ENCODE assay signal across 39 cellular contexts in genomic region chr10:60303778-60304177, GRCh38.
"Had no signal": no experiment of that assay in that cellular context is flagged by ENCODE, and none has a peak within 500 bp of the region (broad histone marks: within the 10 kb centered on the region; RNA-seq: fewer than 3 reads in every experiment).

No MANE protein-coding gene starts in this region.

- ATAC-seq: activated naive CD4-positive, alpha-beta T cell treated with anti-CD3 and anti-CD28 coated beads, Interleukin-2, amount 50 U/mL, for 72 hours; activated naive CD8-positive, alpha-beta T cell treated with anti-CD3 and anti-CD28 coated beads, Interleukin-2, amount 50 U/mL, for 24 hours; activated T-cell treated with anti-CD3 and anti-CD28 coated beads, Interleukin-2, amount 50 U/mL, for 4 hours; activated T-cell treated with anti-CD3 and anti-CD28 coated beads, Interleukin-2, amount 50 U/mL, for 72 hours; activated T-helper 17 cell treated with anti-CD3 and anti-CD28 coated beads, Interleukin-2, amount 50 U/mL, for 72 hours; body of pancreas had no signal

- H3K27me3 ChIP-seq: adrenal gland, ascending aorta, body of pancreas, brain microvascular endothelial cell, breast epithelium, cardiac muscle cell had no signal

- H3K27ac Mint-ChIP-seq: activated naive CD4-positive, alpha-beta T cell treated with anti-CD3 and anti-CD28 coated beads for 36 hours; activated naive CD4-positive, alpha-beta T cell treated with anti-CD3 and anti-CD28 coated beads, Interleukin-2, amount 10 ng/mL, durations not matched to agents 7 days and 5 days; activated naive CD4-positive, alpha-beta T cell treated with anti-CD3 and anti-CD28 coated beads, Interleukin-2, amount 50 U/mL, for 24 hours; activated naive CD4-positive, alpha-beta T cell treated with anti-CD3 and anti-CD28 coated beads, Interleukin-2, amount 50 U/mL, for 72 hours; activated naive CD8-positive, alpha-beta T cell; activated naive CD8-positive, alpha-beta T cell treated with anti-CD3 and anti-CD28 coated beads for 36 hours; activated naive CD8-positive, alpha-beta T cell treated with anti-CD3 and anti-CD28 coated beads, Interleukin-2, amount 10 ng/mL, durations not matched to agents 7 days and 5 days; activated naive CD8-positive, alpha-beta T cell treated with anti-CD3 and anti-CD28 coated beads, Interleukin-2, amount 50 U/mL, for 24 hours; activated T-cell treated with anti-CD3 and anti-CD28 coated beads, Interleukin-2, amount 50 U/mL, for 24 hours; activated T-cell treated with anti-CD3 and anti-CD28 coated beads, Interleukin-2, amount 50 U/mL, for 72 hours; activated T-helper 1 cell treated with anti-CD3 and anti-CD28 coated beads, Interleukin-12 subunit alpha, Interleukin-12 subunit beta, Interleukin-2, Interleukin-4 antibody, amounts not matched to agents 30 ng/mL and 10 ng/mL and 1 ng/mL, durations not matched to agents 14 hours and 24 hours and 36 hours; activated T-helper 17 cell treated with anti-CD3 and anti-CD28 coated beads, Interleukin-2, amount 50 U/mL, for 72 hours; activated T-helper 2 cell treated with anti-CD3 and anti-CD28 coated beads, Interferon-gamma antibody, Interleukin-2, Interleukin-4, amounts not matched to agents 10 μg/mL and 5 μg/mL and 100 μg/mL, durations not matched to agents 14 hours and 24 hours and 36 hours had no signal

- H3K9me3 ChIP-seq: adrenal gland, ascending aorta, body of pancreas, breast epithelium had no signal

- H3K27ac ChIP-seq: ascending aorta, body of pancreas, brain microvascular endothelial cell, breast epithelium had no signal

- H3K9me3 Mint-ChIP-seq: activated naive CD4-positive, alpha-beta T cell treated with anti-CD3 and anti-CD28 coated beads for 36 hours; activated naive CD4-positive, alpha-beta T cell treated with anti-CD3 and anti-CD28 coated beads, Interleukin-2, amount 10 ng/mL, durations not matched to agents 7 days and 5 days; activated naive CD4-positive, alpha-beta T cell treated with anti-CD3 and anti-CD28 coated beads, Interleukin-2, amount 50 U/mL, for 24 hours; activated naive CD4-positive, alpha-beta T cell treated with anti-CD3 and anti-CD28 coated beads, Interleukin-2, amount 50 U/mL, for 72 hours; activated naive CD8-positive, alpha-beta T cell treated with anti-CD3 and anti-CD28 coated beads for 36 hours; activated naive CD8-positive, alpha-beta T cell treated with anti-CD3 and anti-CD28 coated beads, Interleukin-2, amount 10 ng/mL, durations not matched to agents 7 days and 5 days; activated naive CD8-positive, alpha-beta T cell treated with anti-CD3 and anti-CD28 coated beads, Interleukin-2, amount 50 U/mL, for 24 hours; activated T-cell treated with anti-CD3 and anti-CD28 coated beads, Interleukin-2, amount 50 U/mL, for 24 hours; activated T-cell treated with anti-CD3 and anti-CD28 coated beads, Interleukin-2, amount 50 U/mL, for 4 hours; activated T-cell treated with anti-CD3 and anti-CD28 coated beads, Interleukin-2, amount 50 U/mL, for 72 hours; activated T-helper 1 cell treated with anti-CD3 and anti-CD28 coated beads, Interleukin-12 subunit alpha, Interleukin-12 subunit beta, Interleukin-2, Interleukin-4 antibody, amounts not matched to agents 30 ng/mL and 10 ng/mL and 1 ng/mL, durations not matched to agents 14 hours and 24 hours and 36 hours; activated T-helper 17 cell treated with anti-CD3 and anti-CD28 coated beads, Interleukin-2, amount 50 U/mL, for 72 hours; activated T-helper 2 cell treated with anti-CD3 and anti-CD28 coated beads, Interferon-gamma antibody, Interleukin-2, Interleukin-4, amounts not matched to agents 10 μg/mL and 5 μg/mL and 100 μg/mL, durations not matched to agents 14 hours and 24 hours and 36 hours; central memory CD8-positive, alpha-beta T cell had no signal

- H3K4me3 Mint-ChIP-seq: activated naive CD4-positive, alpha-beta T cell treated with anti-CD3 and anti-CD28 coated beads for 36 hours; activated naive CD4-positive, alpha-beta T cell treated with anti-CD3 and anti-CD28 coated beads, Interleukin-2, amount 10 ng/mL, durations not matched to agents 7 days and 5 days; activated naive CD4-positive, alpha-beta T cell treated with anti-CD3 and anti-CD28 coated beads, Interleukin-2, amount 50 U/mL, for 24 hours; activated naive CD8-positive, alpha-beta T cell; activated naive CD8-positive, alpha-beta T cell treated with anti-CD3 and anti-CD28 coated beads for 36 hours; activated naive CD8-positive, alpha-beta T cell treated with anti-CD3 and anti-CD28 coated beads, Interleukin-2, amount 10 ng/mL, durations not matched to agents 7 days and 5 days; activated naive CD8-positive, alpha-beta T cell treated with anti-CD3 and anti-CD28 coated beads, Interleukin-2, amount 50 U/mL, for 24 hours; activated T-cell treated with anti-CD3 and anti-CD28 coated beads, Interleukin-2, amount 50 U/mL, for 24 hours; activated T-cell treated with anti-CD3 and anti-CD28 coated beads, Interleukin-2, amount 50 U/mL, for 4 hours; activated T-cell treated with anti-CD3 and anti-CD28 coated beads, Interleukin-2, amount 50 U/mL, for 72 hours; activated T-helper 1 cell treated with anti-CD3 and anti-CD28 coated beads, Interleukin-12 subunit alpha, Interleukin-12 subunit beta, Interleukin-2, Interleukin-4 antibody, amounts not matched to agents 30 ng/mL and 10 ng/mL and 1 ng/mL, durations not matched to agents 14 hours and 24 hours and 36 hours; activated T-helper 17 cell treated with anti-CD3 and anti-CD28 coated beads, Interleukin-2, amount 50 U/mL, for 72 hours; brain; central memory CD8-positive, alpha-beta T cell had no signal

- H3K36me3 ChIP-seq: adrenal gland, ascending aorta, brain microvascular endothelial cell, breast epithelium, cardiac muscle cell had no signal

- H3K36me3 Mint-ChIP-seq: activated naive CD4-positive, alpha-beta T cell treated with anti-CD3 and anti-CD28 coated beads, Interleukin-2, amount 10 ng/mL, durations not matched to agents 7 days and 5 days; activated naive CD8-positive, alpha-beta T cell; activated naive CD8-positive, alpha-beta T cell treated with anti-CD3 and anti-CD28 coated beads for 36 hours; activated naive CD8-positive, alpha-beta T cell treated with anti-CD3 and anti-CD28 coated beads, Interleukin-2, amount 10 ng/mL, durations not matched to agents 7 days and 5 days; brain had no signal

- H3K4me3 ChIP-seq: adrenal gland, ascending aorta, body of pancreas, breast epithelium, cardiac muscle cell had no signal

- DNase-seq: activated effector memory CD4-positive, alpha-beta T cell treated with anti-CD3 and anti-CD28 coated beads, Interleukin-2, amount 50 U/mL, for 16 hours; activated effector memory CD4-positive, alpha-beta T cell treated with Interleukin-2 at 50 U/mL for 16 hours; activated gamma-delta T cell; activated gamma-delta T cell treated with Interleukin-2 at 50 U/mL for 16 hours; activated naive CD4-positive, alpha-beta T cell; activated naive CD4-positive, alpha-beta T cell treated with anti-CD3 and anti-CD28 coated beads for 36 hours; activated naive CD4-positive, alpha-beta T cell treated with anti-CD3 and anti-CD28 coated beads, Interleukin-2, amount 10 ng/mL, durations not matched to agents 7 days and 5 days; activated naive CD4-positive, alpha-beta T cell treated with anti-CD3 and anti-CD28 coated beads, Interleukin-2, amount 50 U/mL, for 16 hours; activated naive CD4-positive, alpha-beta T cell treated with Interleukin-2 at 50 U/mL for 16 hours; activated naive CD8-positive, alpha-beta T cell treated with anti-CD3 and anti-CD28 coated beads for 36 hours; activated naive CD8-positive, alpha-beta T cell treated with anti-CD3 and anti-CD28 coated beads, Interleukin-2, amount 10 ng/mL, durations not matched to agents 7 days and 5 days; activated naive CD8-positive, alpha-beta T cell treated with anti-CD3 and anti-CD28 coated beads, Interleukin-2, amount 50 U/mL, for 24 hours; activated T-cell treated with anti-CD3 and anti-CD28 coated beads, Interleukin-2, amount 50 U/mL, for 1 hour; activated T-cell treated with anti-CD3 and anti-CD28 coated beads, Interleukin-2, amount 50 U/mL, for 24 hours; activated T-cell treated with anti-CD3 and anti-CD28 coated beads, Interleukin-2, amount 50 U/mL, for 4 hours; activated T-cell treated with anti-CD3 and anti-CD28 coated beads, Interleukin-2, amount 50 U/mL, for 48 hours; activated T-cell treated with anti-CD3 and anti-CD28 coated beads, Interleukin-2, amount 50 U/mL, for 72 hours; adrenal gland; amniotic stem cell; amygdala; anterior cingulate cortex; aorta; body of pancreas; brain microvascular endothelial cell; caudate nucleus; central memory CD4-positive, alpha-beta T cell; cerebellar nuclear complex had no signal

- FAIRE-seq: bronchial epithelial cell had no signal

- H3K27me3 Mint-ChIP-seq: activated naive CD4-positive, alpha-beta T cell treated with anti-CD3 and anti-CD28 coated beads, Interleukin-2, amount 10 ng/mL, durations not matched to agents 7 days and 5 days; activated naive CD4-positive, alpha-beta T cell treated with anti-CD3 and anti-CD28 coated beads, Interleukin-2, amount 50 U/mL, for 24 hours; activated naive CD8-positive, alpha-beta T cell treated with anti-CD3 and anti-CD28 coated beads for 36 hours; activated naive CD8-positive, alpha-beta T cell treated with anti-CD3 and anti-CD28 coated beads, Interleukin-2, amount 50 U/mL, for 24 hours; activated T-cell treated with anti-CD3 and anti-CD28 coated beads, Interleukin-2, amount 50 U/mL, for 24 hours; activated T-helper 17 cell treated with anti-CD3 and anti-CD28 coated beads, Interleukin-2, amount 50 U/mL, for 72 hours; brain; central memory CD8-positive, alpha-beta T cell had no signal

- H3K4me1 ChIP-seq: ascending aorta, breast epithelium had no signal

- H3K4me1 Mint-ChIP-seq: activated naive CD4-positive, alpha-beta T cell treated with anti-CD3 and anti-CD28 coated beads, Interleukin-2, amount 10 ng/mL, durations not matched to agents 7 days and 5 days; activated naive CD8-positive, alpha-beta T cell treated with anti-CD3 and anti-CD28 coated beads for 36 hours; activated naive CD8-positive, alpha-beta T cell treated with anti-CD3 and anti-CD28 coated beads, Interleukin-2, amount 10 ng/mL, durations not matched to agents 7 days and 5 days; activated naive CD8-positive, alpha-beta T cell treated with anti-CD3 and anti-CD28 coated beads, Interleukin-2, amount 50 U/mL, for 24 hours had no signal
